In genomic region chr5:97044057-97044456, GRCh38 we compare ENCODE assay signal across 10 cellular contexts.
DNase-seq lines count a peak whose midpoint lies in the region; ATAC-seq, FAIRE-seq and TF ChIP-seq lines count a peak whose summit lies in the region.
"Had no signal": no experiment of that assay in that cellular context is flagged by ENCODE, and none has a peak within 500 bp of the region (broad histone marks: within the 10 kb centered on the region; RNA-seq: fewer than 3 reads in every experiment).

No MANE protein-coding gene starts in this region.

- H2BK120ac ChIP-seq in IMR-90 (ENCODE audit: low read depth, low read length), result no peak overlapping the region
- H2BK120ac ChIP-seq in H1 (replicated peaks; ENCODE audit: low read depth, low read length), result no peak overlapping the region

- BruUV-seq in IMR-90 (replicated peaks; lab: Mats Ljungman, UMichigan), result no TSS peak

- H3K4me1 ChIP-seq in IMR-90 (ENCODE audit: control insufficient read depth, insufficient read depth, low read length), result no peaks in the 10 kb centered on the region; the same call in 1 of the 2 replicates
- H3K4me1 ChIP-seq in H1 (replicated peaks in 1 of 4; ENCODE audit: control insufficient read depth in 3 of 4, insufficient read depth in 4 of 4, low read length in 3 of 4), result peaks cover 0 to 3% (median under 1%) of the 10 kb centered on the region in 4 experiments; a peak in 3 of 7 replicates
- no peaks in the 10 kb centered on the region for H3K4me1 ChIP-seq in mucosa of descending colon (ENCODE audit: low read depth)

- no peaks in the 10 kb centered on the region for H3K36me3 ChIP-seq in IMR-90 (ENCODE audit: control insufficient read depth, insufficient read depth, low read length)
- no peaks in the 10 kb centered on the region for H3K36me3 ChIP-seq in H1 (ENCODE audit: control insufficient read depth in 2 of 4, insufficient read depth in 4 of 4, low read length in 3 of 4)
- H3K36me3 ChIP-seq in mucosa of descending colon (ENCODE audit: low read depth), result no peaks in the 10 kb centered on the region
- H3K36me3 ChIP-seq: upper lobe of left lung had no signal

- no peak for TF ChIP-seq EP300 in H1 (IDR thresholded peaks at IDR 0.05; ENCODE audit: borderline replicate concordance in 1 of 2, low read depth in 2 of 2, low read length in 2 of 2)

- no peak overlapping the region for H3K4me3 ChIP-seq in IMR-90 (ENCODE audit: insufficient read depth, low read depth, low read length)
- no peak overlapping the region for H3K4me3 ChIP-seq in H1 (ENCODE audit: extremely low read depth in 1 of 4, insufficient read depth in 2 of 4, low read depth in 3 of 4, low read length in 4 of 4)
- no peak overlapping the region for H3K4me3 ChIP-seq in mucosa of descending colon
- H3K4me3 ChIP-seq: upper lobe of left lung had no signal

- WGBS in IMR-90 (ENCODE audit: extremely low coverage in 2 of 2, insufficient read length in 1 of 2), 2 experiments, result no CpG with 5 or more reads among the region's 2 CpGs
- WGBS in H1 (ENCODE audit: extremely low coverage in 1 of 2, insufficient coverage in 1 of 2, insufficient read length in 1 of 2, insufficient replicate concordance in 2 of 2, low coverage in 1 of 2, low lambda C conversion rate in 2 of 2, missing lambda C conversion rate in 1 of 2), 2 experiments, result 42% methylated on average over 2 of the region's 2 CpGs; no CpG with 5 or more reads in 1 of the 2 experiments

- H3K9me1 ChIP-seq in IMR-90 (ENCODE audit: insufficient read depth, low read length), result no peaks in the 10 kb centered on the region

- H2BK20ac ChIP-seq in IMR-90 (ENCODE audit: low read depth, low read length) (no peak overlapping the region), H1 (ENCODE audit: low read length) (no peak overlapping the region)

- no peak; the same call in 1 of the 2 replicates for ATAC-seq in IMR-90 (ENCODE audit: low read depth)
- ATAC-seq in mucosa of descending colon, result peak; percentile 94

- dilution Hi-C loops in IMR-90 (cut with HindIII; ENCODE audit: low sequenced_read_pairs, unreplicated experiment), result no loop called here

- H3K79me2 ChIP-seq in H1 (ENCODE audit: control insufficient read depth in 1 of 2, insufficient read depth in 2 of 2, low read length in 2 of 2), result no peaks in the 10 kb centered on the region

- H3K9ac ChIP-seq in IMR-90 (ENCODE audit: low read depth, low read length), result no peak overlapping the region
- no peak overlapping the region for H3K9ac ChIP-seq in H1 (replicated peaks in 1 of 4; ENCODE audit: extremely low read depth in 1 of 4, low read depth in 3 of 4, low read length in 3 of 4)

- in situ Hi-C loops in IMR-90 (cut with MboI; ENCODE audit: low sequenced_read_pairs), result no loop called here

- TF ChIP-seq CTCF in IMR-90 (conservative IDR thresholded peaks at IDR 0.05; ENCODE audit: low read depth, low read length), result peak; percentile 35
- peak; percentile 88 to 99 (median 88) for TF ChIP-seq CTCF in H1 (IDR thresholded peaks at IDR 0.05; ENCODE audit: control extremely low read depth in 1 of 3, insufficient read depth in 1 of 3, low read depth in 1 of 3, low read length in 3 of 3)
- no peak for TF ChIP-seq CTCF in mucosa of descending colon (IDR thresholded peaks at IDR 0.05)

- TF ChIP-seq POLR2A in IMR-90 (IDR thresholded peaks at IDR 0.05; ENCODE audit: low read depth, low read length), result no peak
- TF ChIP-seq POLR2A in H1 (IDR thresholded peaks at IDR 0.05; ENCODE audit: control extremely low read depth in 1 of 2, low read depth in 2 of 2, low read length in 2 of 2), result no peak

- no peak overlapping the region for H3K27ac ChIP-seq in IMR-90 (ENCODE audit: insufficient read depth, low read length)
- H3K27ac ChIP-seq in H1 (ENCODE audit: low read depth, low read length), result no peak overlapping the region

- no peaks in the 10 kb centered on the region for H3K79me1 ChIP-seq in IMR-90 (ENCODE audit: low read depth in 1 of 2, low read length in 2 of 2)
- H3K79me1 ChIP-seq in H1 (ENCODE audit: low read depth, low read length), result no peaks in the 10 kb centered on the region

- H3K4ac ChIP-seq in IMR-90 (ENCODE audit: low read depth, low read length) (no peak overlapping the region), H1 (replicated peaks; ENCODE audit: insufficient read length, low read depth, low read length) (no peak overlapping the region)

- H2BK15ac ChIP-seq in IMR-90 (ENCODE audit: low read depth, low read length) (no peak overlapping the region), H1 (ENCODE audit: low read length) (no peak overlapping the region)

- H2AFZ ChIP-seq in IMR-90 (replicated peaks; ENCODE audit: low read length, poor library complexity) (no peak overlapping the region), H1 (ENCODE audit: low read length) (peak overlapping the region; percentile 68)

- CTCF ChIA-PET in IMR-90 (lab: Yijun Ruan, JAX), result no interaction called here
- CTCF ChIA-PET in H1 (lab: Charles Lee; ENCODE audit: partially characterized antibody), result interaction anchor here (0.7 to 9.6 kb wide), 41 partner anchors 8 to 428 kb away, joined by 3 to 160 read pairs (median 4); partner anchors contain the start of gene LIX1

- H3K23ac ChIP-seq in IMR-90 (ENCODE audit: low read depth, low read length), result no peak overlapping the region
- H3K23ac ChIP-seq in H1 (ENCODE audit: insufficient read length), result no peak overlapping the region

- H3K56ac ChIP-seq in IMR-90 (ENCODE audit: extremely low read depth, insufficient read depth, low read length) (no peak overlapping the region), H1 (replicated peaks; ENCODE audit: insufficient read length, low read depth, low read length) (no peak overlapping the region)

- POLR2A ChIA-PET in IMR-90 (lab: Charles Lee; ENCODE audit: unreplicated experiment), result no interaction called here
- POLR2A ChIA-PET in H1 (lab: Charles Lee; ENCODE audit: partially characterized antibody), result interaction anchor here (1.6 kb wide), 1 partner anchor 11 kb away, joined by 4 read pairs; no protein-coding TSS in a partner anchor

- peak; percentile 18 for DNase-seq in AG20443 (ENCODE audit: low spot score)
- DNase-seq in IMR-90, result peak; percentile 18
- DNase-seq in H1 (ENCODE audit: low read depth in 1 of 2, low spot score in 2 of 2), result peak; percentile 50 to 75
- DNase-seq in mucosa of descending colon, result peak in 2 of 3 donors; percentile 61 to 65
- no peak for DNase-seq in NCI-H524 (lab: John Stamatoyannopoulos, UW)
- no peak for DNase-seq in DMS153 (lab: John Stamatoyannopoulos, UW)
- no peak for DNase-seq in DMS153 treated with DMSO at 0.1 percent for 48 hours (lab: John Stamatoyannopoulos, UW; ENCODE audit: unreplicated experiment)
- no peak for DNase-seq in activated CD4-positive, alpha-beta T cell treated with anti-CD3 and anti-CD28 coated beads, Interleukin-2, amount 50 U/mL, for 1 hour
- DNase-seq: occipital lobe had no signal

- H3K27me3 ChIP-seq in IMR-90 (ENCODE audit: control insufficient read depth, insufficient read depth, low read length), result peaks cover 3% of the 10 kb centered on the region
- no peaks in the 10 kb centered on the region for H3K27me3 ChIP-seq in H1 (replicated peaks in 1 of 4; ENCODE audit: control insufficient read depth in 3 of 4, extremely low read depth in 1 of 4, insufficient read depth in 3 of 4, low read length in 3 of 4)
- H3K27me3 ChIP-seq: upper lobe of left lung had no signal

- intact Hi-C loops in IMR-90 (cut with micrococcal nuclease) (no loop called here), mucosa of descending colon (cut with DNase I, micrococcal nuclease) (no loop called here)

- H4K8ac ChIP-seq in IMR-90 (ENCODE audit: low read depth in 2 of 2, low read length in 2 of 2) (no peak overlapping the region), H1 (ENCODE audit: extremely low read depth, insufficient read depth, low read length) (no peak overlapping the region)

- no peak overlapping the region; the same call in 1 of the 2 replicates for H2BK12ac ChIP-seq in H1 (ENCODE audit: low read depth, low read length)

- peak; percentile 96 for FAIRE-seq in H1 (lab: Jason Lieb, UNC)

- H2BK5ac ChIP-seq in IMR-90 (ENCODE audit: low read depth, low read length, poor library complexity, severe bottlenecking), result no peak overlapping the region
- no peak overlapping the region for H2BK5ac ChIP-seq in H1 (ENCODE audit: low read depth, low read length)

- H3K9me3 ChIP-seq in IMR-90 (ENCODE audit: control insufficient read depth, insufficient read depth, low read length), result no peaks in the 10 kb centered on the region; the same call in 1 of the 2 replicates
- no peaks in the 10 kb centered on the region for H3K9me3 ChIP-seq in H1 (ENCODE audit: insufficient read depth in 2 of 2, low read depth in 1 of 2, low read length in 1 of 2)
- no peaks in the 10 kb centered on the region for H3K9me3 ChIP-seq in mucosa of descending colon
- H3K9me3 ChIP-seq: upper lobe of left lung had no signal

- H4K20me1 ChIP-seq in IMR-90 (ENCODE audit: insufficient read depth, low read length), result no peaks in the 10 kb centered on the region
- H4K20me1 ChIP-seq in H1 (replicated peaks in 1 of 2; ENCODE audit: control insufficient read depth in 1 of 2, insufficient read depth in 2 of 2, low read length in 2 of 2), result no peaks in the 10 kb centered on the region

- H3K18ac ChIP-seq in IMR-90 (ENCODE audit: low read depth, low read length), result no peak overlapping the region
- H3K18ac ChIP-seq in H1 (ENCODE audit: extremely low read depth, low read length), result no peak overlapping the region

- no peak overlapping the region for H2AK9ac ChIP-seq in IMR-90 (replicated peaks; ENCODE audit: low read depth, low read length, poor library complexity)

- H2AK5ac ChIP-seq in IMR-90 (ENCODE audit: low read depth, low read length), result no peak overlapping the region
- H2AK5ac ChIP-seq in H1 (ENCODE audit: low read depth, low read length), result no peak overlapping the region

- no peak overlapping the region for H4K91ac ChIP-seq in IMR-90 (ENCODE audit: insufficient read depth, low read depth, low read length)
- no peak overlapping the region for H4K91ac ChIP-seq in H1 (replicated peaks; ENCODE audit: insufficient read length, low read length)

- no peak; the same call in 1 of the 2 replicates for TF ChIP-seq RAD21 in IMR-90 (IDR thresholded peaks at IDR 0.05; ENCODE audit: low read length)
- peak; percentile 95 to 97 for TF ChIP-seq RAD21 in H1 (IDR thresholded peaks at IDR 0.05 in 1 of 2, conservative IDR thresholded peaks at IDR 0.05 in 1 of 2; ENCODE audit: low read depth in 2 of 2, low read length in 2 of 2)

- H3K23me2 ChIP-seq in H1 (ENCODE audit: low read depth, low read length), result peaks cover 4% of the 10 kb centered on the region; the same call in 1 of the 2 replicates

- H3K4me2 ChIP-seq in IMR-90 (ENCODE audit: low read depth, low read length) (no peak overlapping the region), H1 (ENCODE audit: insufficient read depth in 1 of 2, low read depth in 2 of 2, low read length in 2 of 2) (no peak overlapping the region)

- no peak overlapping the region for H3K14ac ChIP-seq in IMR-90 (replicated peaks; ENCODE audit: low read depth, low read length)
- no peak overlapping the region for H3K14ac ChIP-seq in H1 (ENCODE audit: insufficient read length)

- H4K5ac ChIP-seq in IMR-90 (ENCODE audit: low read depth, low read length) (no peak overlapping the region), H1 (ENCODE audit: insufficient read length, low read depth, low read length) (no peak overlapping the region)

TF ChIP-seq in IMR-90, 13 proteins besides CTCF, POLR2A, EP300 and RAD21 (continues in another document):
- no peak for TF ChIP-seq NFE2L2 (IDR thresholded peaks at IDR 0.05; ENCODE audit: low read depth, low read length)

TF ChIP-seq in H1, 55 proteins besides CTCF, POLR2A, EP300 and RAD21 (continues in another document):
- TF ChIP-seq SP1 (IDR thresholded peaks at IDR 0.05; ENCODE audit: low read depth, low read length), result no peak

Comparison
In these comparisons a context has a peak if more than half of its experiments do, and no peak if none do; other contexts are left out.
1. DNase-seq: peak in AG20443 (single experiment), IMR-90 (single experiment), H1 (2 of 2) and mucosa of descending colon (2 of 3); none in NCI-H524 (0 of 2), DMS153 (single experiment), DMS153 treated with DMSO at 0.1 percent for 48 hours (single experiment) and activated CD4-positive, alpha-beta T cell treated with anti-CD3 and anti-CD28 coated beads, Interleukin-2, amount 50 U/mL, for 1 hour (single experiment).